Comparison of ENCODE assay signal across 26 cellular contexts in genomic region chr16:12542818-12543699, GRCh38.
DNase-seq lines count a peak whose midpoint lies in the region; ATAC-seq and TF ChIP-seq lines count a peak whose summit lies in the region.
"Had no signal": no experiment of that assay in that cellular context is flagged by ENCODE, and none has a peak within 500 bp of the region (broad histone marks: within the 10 kb centered on the region; RNA-seq: fewer than 3 reads in every experiment).

No MANE protein-coding gene starts in this region.

- H3K4me3 Mint-ChIP-seq in activated CD4-positive, alpha-beta memory T cell treated with anti-CD3 and anti-CD28 coated beads for 36 hours, result peak overlapping the region; percentile 21
- H3K4me3 Mint-ChIP-seq: CD8-positive, alpha-beta T cell; T-cell had no signal

- CTCF ChIA-PET in activated CD4-positive, alpha-beta memory T cell treated with anti-CD3 and anti-CD28 coated beads for 36 hours (lab: Charles Lee), result no interaction called here

- peak; percentile 50 to 85 (median 72) for ATAC-seq in psoas muscle
- no peak for ATAC-seq in activated CD4-positive, CD25-positive, alpha-beta regulatory T cell treated with anti-CD3 and anti-CD28 coated beads, Interleukin-2, amount 50 U/mL, for 24 hours
- ATAC-seq: CD8-positive, alpha-beta T cell; Panc1; T-cell had no signal

- DNase-seq in DMS 273 (lab: John Stamatoyannopoulos, UW; ENCODE audit: unreplicated experiment) (peak; percentile 30), DMS 273 treated with DMSO at 0.1 percent for 48 hours (lab: John Stamatoyannopoulos, UW) (no peak), NCI-H1694 (lab: John Stamatoyannopoulos, UW) (peak; percentile 18), psoas muscle (no peak), GM03348 (ENCODE audit: low spot score) (no peak), NCI-H1417 (lab: John Stamatoyannopoulos, UW) (no peak)
- peak; percentile 37 for DNase-seq in activated CD4-positive, alpha-beta memory T cell treated with anti-CD3 and anti-CD28 coated beads for 36 hours
- DNase-seq: activated CD4-positive, alpha-beta T cell treated with anti-CD3 and anti-CD28 coated beads for 48 hours; activated CD8-positive, alpha-beta memory T cell treated with anti-CD3 and anti-CD28 coated beads, Interleukin-2, amount 50 U/mL, for 48 hours; activated gamma-delta T cell treated with Interleukin-2 at 50 U/mL for 16 hours; CD8-positive, alpha-beta T cell; DMS153; head of caudate nucleus; lower lobe of right lung; NCI-H1105; NCI-H2081; stimulated activated CD4-positive, alpha-beta T cell treated with anti-CD3 and anti-CD28 coated beads, Interleukin-1b, Interleukin-23, amount 100 ng/mL, for 48 hours; T-cell had no signal

- H3K4me1 Mint-ChIP-seq in activated CD4-positive, alpha-beta memory T cell treated with anti-CD3 and anti-CD28 coated beads for 36 hours (ENCODE audit: low read depth), result peaks cover 66% of the 10 kb centered on the region

- H3K4me1 ChIP-seq in psoas muscle, result no peaks in the 10 kb centered on the region

- H3K9me3 ChIP-seq in psoas muscle, result no peaks in the 10 kb centered on the region
- H3K9me3 ChIP-seq: lower lobe of right lung, neutrophil, suprapubic skin had no signal

- peaks cover 8% of the 10 kb centered on the region for H3K36me3 Mint-ChIP-seq in activated CD4-positive, alpha-beta memory T cell treated with anti-CD3 and anti-CD28 coated beads for 36 hours

- intact Hi-C loops in activated CD4-positive, alpha-beta memory T cell treated with anti-CD3 and anti-CD28 coated beads for 36 hours (cut with micrococcal nuclease), result no loop called here
- intact Hi-C loops in psoas muscle (cut with DNase I), result no loop called here

- H3K9me3 Mint-ChIP-seq in activated CD4-positive, alpha-beta memory T cell treated with anti-CD3 and anti-CD28 coated beads for 36 hours, result no peaks in the 10 kb centered on the region
- H3K9me3 Mint-ChIP-seq: CD8-positive, alpha-beta T cell; T-cell had no signal

- POLR2A ChIA-PET in activated CD4-positive, alpha-beta memory T cell treated with anti-CD3 and anti-CD28 coated beads for 36 hours (lab: Charles Lee), result no interaction called here

- no peaks in the 10 kb centered on the region for H3K27me3 Mint-ChIP-seq in activated CD4-positive, alpha-beta memory T cell treated with anti-CD3 and anti-CD28 coated beads for 36 hours
- H3K27me3 Mint-ChIP-seq: progenitor cell of endocrine pancreas, T-cell had no signal

- no peak for TF ChIP-seq CTCF in psoas muscle (IDR thresholded peaks at IDR 0.05)

- no peak overlapping the region for H3K4me3 ChIP-seq in psoas muscle
- H3K4me3 ChIP-seq: lower lobe of right lung, skin epidermis, suprapubic skin had no signal

- no peak overlapping the region for H3K27ac ChIP-seq in psoas muscle
- H3K27ac ChIP-seq: 22Rv1, epithelial cell of prostate, lower lobe of right lung, neutrophil, suprapubic skin had no signal

- peak overlapping the region; percentile 35 for H3K27ac Mint-ChIP-seq in activated CD4-positive, alpha-beta memory T cell treated with anti-CD3 and anti-CD28 coated beads for 36 hours
- H3K27ac Mint-ChIP-seq: CD8-positive, alpha-beta T cell; progenitor cell of endocrine pancreas; T-cell had no signal

- WGBS in psoas muscle, 3 donors, result 39 to 52% (median 42%) methylated on average over 19 of the region's 19 CpGs

- H3K36me3 ChIP-seq in psoas muscle (ENCODE audit: insufficient read depth in 1 of 2, low read depth in 1 of 2), result no peaks in the 10 kb centered on the region
- H3K36me3 ChIP-seq: lower lobe of right lung, neutrophil, suprapubic skin had no signal

- H3K27me3 ChIP-seq in psoas muscle (ENCODE audit: insufficient read depth in 3 of 3, low read length in 2 of 3), result no peaks in the 10 kb centered on the region
- H3K27me3 ChIP-seq: neutrophil, suprapubic skin had no signal

Comparison
In these comparisons a context has a peak if more than half of its experiments do, and no peak if none do; other contexts are left out.
1. DNase-seq: peak in DMS 273 (single experiment), NCI-H1694 (single experiment) and activated CD4-positive, alpha-beta memory T cell treated with anti-CD3 and anti-CD28 coated beads for 36 hours (single experiment); none in DMS 273 treated with DMSO at 0.1 percent for 48 hours (single experiment), psoas muscle (0 of 2), GM03348 (single experiment) and NCI-H1417 (0 of 3).
2. ATAC-seq: peak in psoas muscle (4 of 4); none in activated CD4-positive, CD25-positive, alpha-beta regulatory T cell treated with anti-CD3 and anti-CD28 coated beads, Interleukin-2, amount 50 U/mL, for 24 hours (0 of 2).